In the genomic region with DNA sequence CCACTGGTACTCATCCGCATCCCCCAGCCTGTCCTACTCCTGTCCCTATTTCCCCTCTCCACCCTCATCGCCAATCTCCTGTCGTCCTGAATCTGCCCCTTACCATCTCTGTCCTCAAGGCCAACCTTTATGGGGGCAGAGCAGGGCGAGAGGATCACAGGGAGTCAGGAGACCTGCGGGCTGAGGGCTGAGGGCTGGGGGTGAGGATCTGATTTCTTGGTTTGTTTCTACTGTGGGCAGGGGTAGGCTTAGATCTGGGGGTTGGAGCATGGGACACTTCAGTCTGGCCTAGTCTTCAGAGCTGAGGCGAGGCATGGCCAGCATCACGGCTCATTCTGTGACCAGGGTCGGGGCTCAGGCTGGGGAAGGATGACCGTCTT, we compare ENCODE assay signal across 8 cellular contexts. TPM values are rescaled to one million over a fixed set of nuclear protein-coding genes. Genes with fewer than 3 reads are reported as not detected.
DNase-seq lines count a peak whose midpoint lies in the region; ATAC-seq and TF ChIP-seq lines count a peak whose summit lies in the region.

No MANE protein-coding gene starts in this region.

- ATAC-seq in body of pancreas (no peak), lower lobe of right lung (no peak), HG03354 (IDR thresholded peaks at IDR 0.05; ENCODE audit: poor library complexity, severe bottlenecking, unreplicated experiment) (no peak)

- no peaks in the 10 kb centered on the region for H3K27me3 ChIP-seq in body of pancreas
- H3K27me3 ChIP-seq in lower lobe of right lung (ENCODE audit: low read depth), result no peaks in the 10 kb centered on the region
- H3K27me3 ChIP-seq in tibial nerve, result no peaks in the 10 kb centered on the region

- no peak overlapping the region for H3K27ac Mint-ChIP-seq in activated naive CD4-positive, alpha-beta T cell treated with anti-CD3 and anti-CD28 coated beads for 36 hours

- intact Hi-C loops in activated naive CD4-positive, alpha-beta T cell treated with anti-CD3 and anti-CD28 coated beads for 36 hours (cut with micrococcal nuclease), result loop anchor here (10.0 kb wide), 1 partner anchor 205 kb away; no protein-coding TSS in a partner anchor
- intact Hi-C loops in body of pancreas (cut with DNase I), result no loop called here
- intact Hi-C loops in lower lobe of right lung (cut with DNase I), result no loop called here

- TF ChIP-seq CTCF in body of pancreas (IDR thresholded peaks at IDR 0.05) (no peak), lower lobe of right lung (IDR thresholded peaks at IDR 0.05) (no peak), tibial nerve (IDR thresholded peaks at IDR 0.05) (no peak)

- TF ChIP-seq POLR2A in body of pancreas (IDR thresholded peaks at IDR 0.05) (no peak), tibial nerve (IDR thresholded peaks at IDR 0.05) (no peak)

- CTCF ChIA-PET in activated naive CD4-positive, alpha-beta T cell treated with anti-CD3 and anti-CD28 coated beads for 36 hours (lab: Charles Lee), result interaction anchor here (1.0 to 17.6 kb wide), 14 partner anchors 8 to 254 kb away, joined by 3 to 351 read pairs (median 9); a partner anchor contains a TSS

- no peaks in the 10 kb centered on the region for H3K36me3 ChIP-seq in body of pancreas (replicated peaks in 1 of 2; ENCODE audit: insufficient read depth in 1 of 2, low read depth in 2 of 2)
- H3K36me3 ChIP-seq in lower lobe of right lung, result no peaks in the 10 kb centered on the region
- H3K36me3 ChIP-seq in tibial nerve, result no peaks in the 10 kb centered on the region

- H3K4me1 ChIP-seq in body of pancreas, result peaks cover 27% of the 10 kb centered on the region
- peaks cover 31% of the 10 kb centered on the region for H3K4me1 ChIP-seq in lower lobe of right lung
- H3K4me1 ChIP-seq in tibial nerve, result peaks cover 0 to 41% (median 10%) of the 10 kb centered on the region in 4 donors

- no peaks in the 10 kb centered on the region for H3K36me3 Mint-ChIP-seq in activated naive CD4-positive, alpha-beta T cell treated with anti-CD3 and anti-CD28 coated beads for 36 hours (ENCODE audit: low read depth)

- H3K4me3 ChIP-seq in body of pancreas (no peak overlapping the region), lower lobe of right lung (peak overlapping the region; percentile 78), tibial nerve (peak overlapping the region; percentile 49 to 78 (median 68))

- DNase-seq in activated naive CD4-positive, alpha-beta T cell treated with anti-CD3 and anti-CD28 coated beads for 36 hours, result no peak
- DNase-seq in activated naive CD4-positive, alpha-beta T cell (lab: John Stamatoyannopoulos, UW), result no peak
- DNase-seq in body of pancreas (no peak), lower lobe of right lung (no peak), tibial nerve (ENCODE audit: low spot score in 2 of 2) (no peak), HK-2 (ENCODE audit: unreplicated experiment) (no peak)
- DNase-seq in stimulated activated naive CD4-positive, alpha-beta T cell treated with Interleukin-2 at 50 U/mL for 16 hours (lab: John Stamatoyannopoulos, UW), result no peak

- 47 to 68% methylated on average over 5 to 9 of the region's 9 CpGs for WGBS in body of pancreas, 2 donors
- 52 to 59% methylated on average over 9 of the region's 9 CpGs for WGBS in tibial nerve, 2 donors

- H3K9me3 Mint-ChIP-seq in activated naive CD4-positive, alpha-beta T cell treated with anti-CD3 and anti-CD28 coated beads for 36 hours, result no peaks in the 10 kb centered on the region

- H3K4me1 Mint-ChIP-seq in activated naive CD4-positive, alpha-beta T cell treated with anti-CD3 and anti-CD28 coated beads for 36 hours (ENCODE audit: low read depth), result peaks cover 30% of the 10 kb centered on the region

- no peak for TF ChIP-seq EP300 in tibial nerve (IDR thresholded peaks at IDR 0.05)

- H3K27ac ChIP-seq in body of pancreas (peak overlapping the region; percentile 63 to 91 (median 88)), lower lobe of right lung (peak overlapping the region; percentile 96), tibial nerve (peak overlapping the region; percentile 91 to 97 (median 94))

- no peaks in the 10 kb centered on the region for H3K27me3 Mint-ChIP-seq in activated naive CD4-positive, alpha-beta T cell treated with anti-CD3 and anti-CD28 coated beads for 36 hours (ENCODE audit: low read depth)

- peak overlapping the region; percentile 56 for H3K4me3 Mint-ChIP-seq in activated naive CD4-positive, alpha-beta T cell treated with anti-CD3 and anti-CD28 coated beads for 36 hours

- H3K9me3 ChIP-seq in body of pancreas, result no peaks in the 10 kb centered on the region
- H3K9me3 ChIP-seq in lower lobe of right lung, result no peaks in the 10 kb centered on the region
- no peaks in the 10 kb centered on the region for H3K9me3 ChIP-seq in tibial nerve

RNA-seq across cellular contexts. Expression of a gene that starts 16.5 kb away (rescaled TPM):
- total RNA-seq in activated naive CD4-positive, alpha-beta T cell treated with anti-CD3 and anti-CD28 coated beads for 36 hours, result 10 to 100 TPM; 28.9 to 30.7 TPM
- 10 to 100 TPM; 91.3 to 97.9 TPM for total RNA-seq in body of pancreas
- 41.6 TPM for total RNA-seq in lower lobe of right lung
- 100 to 1,000 TPM in 2 of 4 donors, 10 to 100 TPM in 2; 95.5 to 161 (median 99.2) TPM for total RNA-seq in tibial nerve

RNA-seq across cellular contexts. Expression of a gene that starts 27.5 kb away (rescaled TPM):
- 1 to 10 TPM; 8.0 to 8.7 TPM for total RNA-seq in activated naive CD4-positive, alpha-beta T cell treated with anti-CD3 and anti-CD28 coated beads for 36 hours
- total RNA-seq in body of pancreas (10 to 100 TPM in 1 of 2 donors, 1 to 10 TPM in 1; 4.2 to 84.7 TPM), lower lobe of right lung (18.0 TPM), tibial nerve (1 to 10 TPM in 2 of 4 donors, under 1 TPM in 2; 0.60 to 4.9 (median 1.8) TPM)

RNA-seq across cellular contexts. Expression of a gene that starts 33.8 kb away (rescaled TPM):
- total RNA-seq in activated naive CD4-positive, alpha-beta T cell treated with anti-CD3 and anti-CD28 coated beads for 36 hours, result 1 to 10 TPM; 7.4 to 7.6 TPM
- total RNA-seq in body of pancreas (1 to 10 TPM; 1.8 to 2.0 TPM), lower lobe of right lung (4.5 TPM), tibial nerve (10 to 100 TPM in 1 of 4 donors, 1 to 10 TPM in 3; 2.2 to 10.8 (median 6.2) TPM)

RNA-seq across cellular contexts. Expression of a gene that starts 35.4 kb away (rescaled TPM):
- 1 to 10 TPM; 4.0 to 4.8 TPM for total RNA-seq in activated naive CD4-positive, alpha-beta T cell treated with anti-CD3 and anti-CD28 coated beads for 36 hours
- 10 to 100 TPM; 26.4 to 32.9 TPM for total RNA-seq in body of pancreas
- total RNA-seq in lower lobe of right lung, result 43.8 TPM
- 10 to 100 TPM; 10.0 to 27.9 (median 17.1) TPM for total RNA-seq in tibial nerve

RNA-seq across cellular contexts. Expression of a gene that starts 56.6 kb away (rescaled TPM):
- total RNA-seq in activated naive CD4-positive, alpha-beta T cell treated with anti-CD3 and anti-CD28 coated beads for 36 hours, result under 1 TPM; 0.69 to 0.84 TPM
- total RNA-seq in body of pancreas (1 to 10 TPM; 2.9 to 5.6 TPM), lower lobe of right lung (16.2 TPM), tibial nerve (1 to 10 TPM; 1.5 to 5.9 (median 3.5) TPM)

Comparison
In these comparisons a context has a peak if more than half of its experiments do, and no peak if none do; other contexts are left out.
1. H3K4me3 ChIP-seq: peak in lower lobe of right lung (single experiment) and tibial nerve (4 of 4); none in body of pancreas (0 of 2).
2. Peak in every context shown above with its lines, with median percentiles within 50 percentile points of each other: H3K27ac ChIP-seq.